24 cellular contexts compared by ENCODE assay signal in genomic region chr17:82043507-82043906, GRCh38.
"Had no signal": no experiment of that assay in that cellular context is flagged by ENCODE, and none has a peak within 500 bp of the region (broad histone marks: within the 10 kb centered on the region; RNA-seq: fewer than 3 reads in every experiment).

No MANE protein-coding gene starts in this region.

- FAIRE-seq: TTC549 had no signal

- H3K27me3 ChIP-seq: adrenal gland, MG63 had no signal

- H3K9me3 ChIP-seq: adrenal gland, MG63 had no signal

- ATAC-seq: activated CD4-positive, alpha-beta T cell treated with anti-CD3 and anti-CD28 coated beads for 36 hours; activated CD8-positive, alpha-beta T cell treated with anti-CD3 and anti-CD28 coated beads for 36 hours; Right ventricle myocardium inferior; T-cell had no signal

- H3K27ac ChIP-seq: adrenal gland, SK-N-MC had no signal

- H3K4me1 ChIP-seq: adrenal gland had no signal

- DNase-seq: activated CD4-positive, alpha-beta T cell treated with anti-CD3 and anti-CD28 coated beads for 36 hours; activated CD8-positive, alpha-beta memory T cell treated with anti-CD3 and anti-CD28 coated beads, Interleukin-2, amount 50 U/mL, for 48 hours; activated CD8-positive, alpha-beta T cell treated with anti-CD3 and anti-CD28 coated beads for 36 hours; activated naive CD4-positive, alpha-beta T cell treated with anti-CD3 and anti-CD28 coated beads, Interleukin-2, amount 50 U/mL, for 16 hours; activated naive CD8-positive, alpha-beta T cell treated with anti-CD3 and anti-CD28 coated beads, Interleukin-2, amount 10 ng/mL, durations not matched to agents 7 days and 5 days; activated T-cell treated with anti-CD3 and anti-CD28 coated beads, Interleukin-2, amount 50 U/mL, for 1 hour; adrenal gland; anterior cingulate cortex; caudate nucleus; MG63; MV-4-11; NCI-H1092 treated with DMSO at 0.1 percent for 48 hours; NCI-H1417 treated with DMSO at 0.1 percent for 48 hours; NCI-H1694 treated with DMSO at 0.1 percent for 48 hours; NCI-H2081; NCI-H446; NCI-H526; NCI-H774; T-cell; T-helper 2 cell; T1000 had no signal

- H3K4me3 ChIP-seq: adrenal gland, MG63, SK-N-MC had no signal
